8 cellular contexts compared by ENCODE assay signal in the genomic region with DNA sequence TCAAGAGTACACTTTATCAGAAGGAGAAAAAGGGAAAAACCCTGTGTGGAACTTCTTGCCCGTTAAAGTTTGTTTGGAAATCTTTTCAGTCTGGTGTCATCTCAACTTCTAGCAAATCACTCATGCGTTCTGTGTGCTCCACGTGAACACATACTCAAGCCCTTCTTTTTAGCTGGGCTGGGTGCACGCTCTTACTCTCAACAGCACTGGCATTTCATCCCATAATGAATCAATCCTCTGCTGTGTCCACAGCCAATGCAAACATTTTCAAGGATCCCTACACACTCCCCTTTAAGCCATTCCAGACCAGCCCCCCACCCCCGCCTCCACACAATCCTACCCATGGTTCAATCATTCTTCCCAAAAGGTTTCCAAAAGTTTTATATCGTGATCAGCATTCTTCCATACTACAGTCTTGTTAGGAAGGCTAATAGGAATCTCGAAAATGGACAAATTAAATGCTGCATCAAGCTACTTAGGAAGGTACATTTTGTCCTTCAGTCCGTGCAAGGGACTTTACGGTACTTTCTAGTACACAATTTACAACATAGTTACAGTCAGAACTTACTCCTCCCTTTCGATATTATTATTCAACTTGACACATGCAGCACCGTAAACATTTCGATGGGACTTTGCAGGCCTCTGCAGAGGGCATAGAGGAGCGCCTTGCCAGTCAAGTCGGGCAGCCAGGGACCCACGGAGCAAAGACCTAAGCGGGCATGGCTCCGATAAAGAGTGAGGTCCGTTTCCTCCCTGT. TPM values are rescaled to one million over a fixed set of nuclear protein-coding genes. Genes with fewer than 3 reads are reported as not detected.
DNase-seq lines count a peak whose midpoint lies in the region; ATAC-seq and TF ChIP-seq lines count a peak whose summit lies in the region.

No MANE protein-coding gene starts in this region.

- H3K4me3 ChIP-seq in CD8-positive, alpha-beta memory T cell (ENCODE audit: low read length), result peak overlapping the region; percentile 60
- H3K4me3 ChIP-seq in GM23248 (peak overlapping the region; percentile 92), SU-DHL-6 (ENCODE audit: insufficient read depth, low read length, poor library complexity, severe bottlenecking) (peak overlapping the region; percentile 97), epithelial cell of proximal tubule (ENCODE audit: low read depth, low read length) (peak overlapping the region; percentile 90)

- peaks cover 47 to 61% (median 58%) of the 10 kb centered on the region in 3 donors for H3K4me1 Mint-ChIP-seq in CD8-positive, alpha-beta memory T cell
- peaks cover 60% of the 10 kb centered on the region for H3K4me1 Mint-ChIP-seq in osteocyte (ENCODE audit: unreplicated experiment)

- H3K4me2 ChIP-seq in GM23248 (ENCODE audit: unreplicated experiment) (peak overlapping the region; percentile 88), SU-DHL-6 (ENCODE audit: low read depth, low read length, poor library complexity, severe bottlenecking) (peak overlapping the region; percentile 69)

- H3K27ac Mint-ChIP-seq in CD8-positive, alpha-beta memory T cell, result peak overlapping the region; percentile 82 to 95 (median 92)
- H3K27ac Mint-ChIP-seq in osteocyte (ENCODE audit: unreplicated experiment), result peak overlapping the region; percentile 83

- H4K20me1 ChIP-seq in GM23248 (ENCODE audit: insufficient read depth) (no peaks in the 10 kb centered on the region), SU-DHL-6 (ENCODE audit: low read depth, low read length) (peaks cover 4% of the 10 kb centered on the region; the same call in 1 of the 2 replicates)

- H2AFZ ChIP-seq in GM23248 (peak overlapping the region; percentile 93), SU-DHL-6 (ENCODE audit: low read depth, low read length, severe bottlenecking) (no peak overlapping the region)

- H3K9me3 Mint-ChIP-seq in CD8-positive, alpha-beta memory T cell, result peaks cover 0 to 1% (median 0%) of the 10 kb centered on the region in 5 donors
- no peaks in the 10 kb centered on the region for H3K9me3 Mint-ChIP-seq in osteocyte (ENCODE audit: unreplicated experiment)

- CTCF ChIA-PET in CD8-positive, alpha-beta memory T cell (lab: Charles Lee), result interaction anchor here (1.5 kb wide), 1 partner anchor 9 kb away, joined by 4 read pairs; no protein-coding TSS in a partner anchor

- no peak for DNase-seq in CD8-positive, alpha-beta memory T cell
- peak; percentile 57 for DNase-seq in GM23248
- no peak for DNase-seq in epithelial cell of proximal tubule (ENCODE audit: low read depth)
- no peak for DNase-seq in osteocyte (ENCODE audit: extremely low spot score, unreplicated experiment)
- DNase-seq in H4 (ENCODE audit: low spot score), result no peak
- DNase-seq in NCI-H1417 (lab: John Stamatoyannopoulos, UW), result no peak

- 1 to 3% methylated on average over 18 of the region's 18 CpGs for WGBS in GM23248 (ENCODE audit: low coverage in 1 of 2, low lambda C conversion rate in 2 of 2, missing lambda C conversion rate in 2 of 2), 2 experiments

- H3F3A ChIP-seq in GM23248 (ENCODE audit: insufficient read depth) (peaks cover 30% of the 10 kb centered on the region; the same call in 1 of the 2 replicates), SU-DHL-6 (ENCODE audit: insufficient read depth) (peaks cover 4% of the 10 kb centered on the region)

- peaks cover 0 to 24% (median 3%) of the 10 kb centered on the region in 3 donors for H3K36me3 Mint-ChIP-seq in CD8-positive, alpha-beta memory T cell
- H3K36me3 Mint-ChIP-seq in osteocyte (ENCODE audit: unreplicated experiment), result no peaks in the 10 kb centered on the region

- in situ Hi-C loops in GM23248 (cut with MboI), result loop anchor here (25.0 kb wide), 1 partner anchor 545 kb away; no protein-coding TSS in a partner anchor

- H3K9me2 ChIP-seq in GM23248 (ENCODE audit: insufficient read depth) (no peaks in the 10 kb centered on the region), SU-DHL-6 (replicated peaks; ENCODE audit: insufficient read depth, low read length) (no peaks in the 10 kb centered on the region)

- H3K36me3 ChIP-seq in CD8-positive, alpha-beta memory T cell (ENCODE audit: insufficient read depth, low read length), result no peaks in the 10 kb centered on the region
- no peaks in the 10 kb centered on the region for H3K36me3 ChIP-seq in GM23248 (ENCODE audit: low read depth)
- no peaks in the 10 kb centered on the region for H3K36me3 ChIP-seq in SU-DHL-6 (ENCODE audit: low read length)

- H3K27me3 Mint-ChIP-seq in CD8-positive, alpha-beta memory T cell, result peaks cover 0 to 5% of the 10 kb centered on the region in 2 donors
- H3K27me3 Mint-ChIP-seq in osteocyte (ENCODE audit: unreplicated experiment), result peaks cover 14% of the 10 kb centered on the region

- H3K9ac ChIP-seq in GM23248 (peak overlapping the region; percentile 83), SU-DHL-6 (ENCODE audit: low read length) (peak overlapping the region; percentile 65; the same call in 1 of the 2 replicates)

- peak overlapping the region; percentile 95 to 100 (median 96) for H3K4me3 Mint-ChIP-seq in CD8-positive, alpha-beta memory T cell
- peak overlapping the region; percentile 86 for H3K4me3 Mint-ChIP-seq in osteocyte (ENCODE audit: unreplicated experiment)

- H3K79me2 ChIP-seq in GM23248 (ENCODE audit: insufficient read depth) (peaks cover 65% of the 10 kb centered on the region), SU-DHL-6 (ENCODE audit: insufficient read depth, low read length) (no peaks in the 10 kb centered on the region)

- H3K27ac ChIP-seq in CD8-positive, alpha-beta memory T cell (ENCODE audit: low read depth, low read length), result peak overlapping the region; percentile 55
- H3K27ac ChIP-seq in GM23248, result peak overlapping the region; percentile 78
- H3K27ac ChIP-seq in SU-DHL-6 (ENCODE audit: low read depth, low read length), result no peak overlapping the region

- no peak for TF ChIP-seq CTCF in SU-DHL-6 (IDR thresholded peaks at IDR 0.05; ENCODE audit: insufficient read depth, low read length, poor library complexity, severe bottlenecking)
- no peak for TF ChIP-seq CTCF in epithelial cell of proximal tubule (conservative IDR thresholded peaks at IDR 0.05; ENCODE audit: low read depth, low read length)
- TF ChIP-seq CTCF in osteocyte (IDR thresholded peaks at IDR 0.05), result no peak

- no peak for ATAC-seq in GM19035 (IDR thresholded peaks at IDR 0.05; ENCODE audit: unreplicated experiment)

- peaks cover 36% of the 10 kb centered on the region for H3K4me1 ChIP-seq in CD8-positive, alpha-beta memory T cell (ENCODE audit: insufficient read depth, low read length)
- peaks cover 37% of the 10 kb centered on the region for H3K4me1 ChIP-seq in GM23248 (ENCODE audit: insufficient read depth)

- POLR2A ChIA-PET in CD8-positive, alpha-beta memory T cell (lab: Charles Lee), result no interaction called here

- no peaks in the 10 kb centered on the region for H3K27me3 ChIP-seq in CD8-positive, alpha-beta memory T cell (ENCODE audit: insufficient read depth, low read length, poor library complexity, severe bottlenecking)
- H3K27me3 ChIP-seq in GM23248 (replicated peaks; ENCODE audit: insufficient read depth), result no peaks in the 10 kb centered on the region
- H3K27me3 ChIP-seq in SU-DHL-6 (ENCODE audit: low read length), result no peaks in the 10 kb centered on the region

- no peaks in the 10 kb centered on the region for H3K9me3 ChIP-seq in CD8-positive, alpha-beta memory T cell (ENCODE audit: low read length)
- H3K9me3 ChIP-seq in GM23248 (ENCODE audit: low read depth) (no peaks in the 10 kb centered on the region), SU-DHL-6 (ENCODE audit: insufficient read depth, low read length) (no peaks in the 10 kb centered on the region)

RNA-seq across cellular contexts. Expression of a gene that starts 1.5 kb away (rescaled TPM):
- 10 to 100 TPM; 25.8 to 26.3 TPM for total RNA-seq in CD8-positive, alpha-beta memory T cell
- 20.3 TPM for polyA plus RNA-seq in CD8-positive, alpha-beta memory T cell
- total RNA-seq in GM23248 (2014; rRNA removed; shearing (Covaris generic)), result 8.1 and 21.3 TPM in 2 replicates
- polyA plus RNA-seq in GM23248 (2016; fragmentation: Nextera tagmentation; extraction: Ambion mirVana), result 8.8 and 10.2 TPM in 2 replicates
- total RNA-seq in epithelial cell of proximal tubule (7.8 and 11.8 TPM in 2 replicates), osteocyte (17.7 and 19.7 TPM in 2 replicates)
- 14.0 and 16.5 TPM in 2 replicates for total RNA-seq in H4 (2014; rRNA removed; shearing (Covaris generic))

RNA-seq across cellular contexts. Expression of a gene that starts 3.1 kb away (rescaled TPM):
- total RNA-seq in CD8-positive, alpha-beta memory T cell, result 10 to 100 TPM; 17.9 to 18.6 TPM
- 9.0 TPM for polyA plus RNA-seq in CD8-positive, alpha-beta memory T cell
- 4.4 and 5.9 TPM in 2 replicates for total RNA-seq in GM23248 (2014; rRNA removed; shearing (Covaris generic))
- 2.2 and 2.4 TPM in 2 replicates for polyA plus RNA-seq in GM23248 (2016; fragmentation: Nextera tagmentation; extraction: Ambion mirVana)
- total RNA-seq in epithelial cell of proximal tubule (4.9 and 5.1 TPM in 2 replicates), osteocyte (12.2 and 13.3 TPM in 2 replicates)
- total RNA-seq in H4 (2014; rRNA removed; shearing (Covaris generic)), result 4.8 and 8.9 TPM in 2 replicates
